Comparison of ENCODE assay signal across 1 cellular context in the genomic region with DNA sequence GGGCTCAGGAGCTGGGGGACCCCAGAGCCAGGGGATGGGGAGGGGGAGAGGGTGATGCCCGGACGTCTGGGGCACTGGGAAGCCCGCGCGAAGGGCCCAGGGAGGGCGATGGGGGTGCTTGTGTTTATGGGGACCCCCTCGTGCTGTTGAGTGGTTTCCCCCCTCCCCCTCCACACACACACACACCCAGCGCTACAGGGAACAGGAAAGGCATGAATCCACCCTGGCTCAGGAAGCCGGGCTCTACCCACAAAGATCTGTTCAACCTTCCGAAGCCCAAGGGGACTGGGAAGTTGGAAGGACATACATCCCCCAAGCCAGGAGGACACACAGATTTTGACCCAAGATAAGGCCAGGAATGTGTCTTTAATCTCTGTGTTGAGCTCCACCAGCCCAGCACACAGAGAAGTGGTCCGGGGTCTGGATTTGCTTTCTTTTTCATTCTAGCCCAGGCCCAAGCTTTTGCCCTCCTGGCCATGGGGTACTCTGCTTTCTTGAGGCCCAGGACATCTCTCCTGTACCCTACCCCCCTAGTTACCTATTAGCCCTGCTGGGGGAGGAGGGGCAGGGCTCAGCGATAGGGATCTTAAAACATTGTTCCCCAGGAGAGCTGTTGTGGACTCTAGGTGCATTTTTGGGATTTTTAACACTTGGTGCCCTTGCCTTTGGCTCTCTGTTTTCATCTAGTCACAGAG.
TF ChIP-seq lines count a peak whose summit lies in the region.

No MANE protein-coding gene starts in this region.

TF ChIP-seq in K562, 482 proteins besides CTCF, POLR2A, EP300 and RAD21 (continued from another document):
- TF ChIP-seq, protein P1, sequence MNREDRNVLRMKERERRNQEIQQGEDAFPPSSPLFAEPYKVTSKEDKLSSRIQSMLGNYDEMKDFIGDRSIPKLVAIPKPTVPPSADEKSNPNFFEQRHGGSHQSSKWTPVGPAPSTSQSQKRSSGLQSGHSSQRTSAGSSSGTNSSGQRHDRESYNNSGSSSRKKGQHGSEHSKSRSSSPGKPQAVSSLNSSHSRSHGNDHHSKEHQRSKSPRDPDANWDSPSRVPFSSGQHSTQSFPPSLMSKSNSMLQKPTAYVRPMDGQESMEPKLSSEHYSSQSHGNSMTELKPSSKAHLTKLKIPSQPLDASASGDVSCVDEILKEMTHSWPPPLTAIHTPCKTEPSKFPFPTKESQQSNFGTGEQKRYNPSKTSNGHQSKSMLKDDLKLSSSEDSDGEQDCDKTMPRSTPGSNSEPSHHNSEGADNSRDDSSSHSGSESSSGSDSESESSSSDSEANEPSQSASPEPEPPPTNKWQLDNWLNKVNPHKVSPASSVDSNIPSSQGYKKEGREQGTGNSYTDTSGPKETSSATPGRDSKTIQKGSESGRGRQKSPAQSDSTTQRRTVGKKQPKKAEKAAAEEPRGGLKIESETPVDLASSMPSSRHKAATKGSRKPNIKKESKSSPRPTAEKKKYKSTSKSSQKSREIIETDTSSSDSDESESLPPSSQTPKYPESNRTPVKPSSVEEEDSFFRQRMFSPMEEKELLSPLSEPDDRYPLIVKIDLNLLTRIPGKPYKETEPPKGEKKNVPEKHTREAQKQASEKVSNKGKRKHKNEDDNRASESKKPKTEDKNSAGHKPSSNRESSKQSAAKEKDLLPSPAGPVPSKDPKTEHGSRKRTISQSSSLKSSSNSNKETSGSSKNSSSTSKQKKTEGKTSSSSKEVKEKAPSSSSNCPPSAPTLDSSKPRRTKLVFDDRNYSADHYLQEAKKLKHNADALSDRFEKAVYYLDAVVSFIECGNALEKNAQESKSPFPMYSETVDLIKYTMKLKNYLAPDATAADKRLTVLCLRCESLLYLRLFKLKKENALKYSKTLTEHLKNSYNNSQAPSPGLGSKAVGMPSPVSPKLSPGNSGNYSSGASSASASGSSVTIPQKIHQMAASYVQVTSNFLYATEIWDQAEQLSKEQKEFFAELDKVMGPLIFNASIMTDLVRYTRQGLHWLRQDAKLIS (CRISPR knock-in tag; IDR thresholded peaks at IDR 0.05): no peak
- TF ChIP-seq CBX3 (IDR thresholded peaks at IDR 0.05; ENCODE audit: borderline replicate concordance in 1 of 2, low read length in 2 of 2): peak in 1 of 2 experiments; percentile 19; a peak in 1 of 3 replicates
- no peak for TF ChIP-seq ZNF311 (CRISPR knock-in tag; IDR thresholded peaks at IDR 0.05)
- TF ChIP-seq ZNF583 (CRISPR knock-in tag; IDR thresholded peaks at IDR 0.05): no peak
- TF ChIP-seq CC2D1A (IDR thresholded peaks at IDR 0.05): no peak
- TF ChIP-seq, protein P2, sequence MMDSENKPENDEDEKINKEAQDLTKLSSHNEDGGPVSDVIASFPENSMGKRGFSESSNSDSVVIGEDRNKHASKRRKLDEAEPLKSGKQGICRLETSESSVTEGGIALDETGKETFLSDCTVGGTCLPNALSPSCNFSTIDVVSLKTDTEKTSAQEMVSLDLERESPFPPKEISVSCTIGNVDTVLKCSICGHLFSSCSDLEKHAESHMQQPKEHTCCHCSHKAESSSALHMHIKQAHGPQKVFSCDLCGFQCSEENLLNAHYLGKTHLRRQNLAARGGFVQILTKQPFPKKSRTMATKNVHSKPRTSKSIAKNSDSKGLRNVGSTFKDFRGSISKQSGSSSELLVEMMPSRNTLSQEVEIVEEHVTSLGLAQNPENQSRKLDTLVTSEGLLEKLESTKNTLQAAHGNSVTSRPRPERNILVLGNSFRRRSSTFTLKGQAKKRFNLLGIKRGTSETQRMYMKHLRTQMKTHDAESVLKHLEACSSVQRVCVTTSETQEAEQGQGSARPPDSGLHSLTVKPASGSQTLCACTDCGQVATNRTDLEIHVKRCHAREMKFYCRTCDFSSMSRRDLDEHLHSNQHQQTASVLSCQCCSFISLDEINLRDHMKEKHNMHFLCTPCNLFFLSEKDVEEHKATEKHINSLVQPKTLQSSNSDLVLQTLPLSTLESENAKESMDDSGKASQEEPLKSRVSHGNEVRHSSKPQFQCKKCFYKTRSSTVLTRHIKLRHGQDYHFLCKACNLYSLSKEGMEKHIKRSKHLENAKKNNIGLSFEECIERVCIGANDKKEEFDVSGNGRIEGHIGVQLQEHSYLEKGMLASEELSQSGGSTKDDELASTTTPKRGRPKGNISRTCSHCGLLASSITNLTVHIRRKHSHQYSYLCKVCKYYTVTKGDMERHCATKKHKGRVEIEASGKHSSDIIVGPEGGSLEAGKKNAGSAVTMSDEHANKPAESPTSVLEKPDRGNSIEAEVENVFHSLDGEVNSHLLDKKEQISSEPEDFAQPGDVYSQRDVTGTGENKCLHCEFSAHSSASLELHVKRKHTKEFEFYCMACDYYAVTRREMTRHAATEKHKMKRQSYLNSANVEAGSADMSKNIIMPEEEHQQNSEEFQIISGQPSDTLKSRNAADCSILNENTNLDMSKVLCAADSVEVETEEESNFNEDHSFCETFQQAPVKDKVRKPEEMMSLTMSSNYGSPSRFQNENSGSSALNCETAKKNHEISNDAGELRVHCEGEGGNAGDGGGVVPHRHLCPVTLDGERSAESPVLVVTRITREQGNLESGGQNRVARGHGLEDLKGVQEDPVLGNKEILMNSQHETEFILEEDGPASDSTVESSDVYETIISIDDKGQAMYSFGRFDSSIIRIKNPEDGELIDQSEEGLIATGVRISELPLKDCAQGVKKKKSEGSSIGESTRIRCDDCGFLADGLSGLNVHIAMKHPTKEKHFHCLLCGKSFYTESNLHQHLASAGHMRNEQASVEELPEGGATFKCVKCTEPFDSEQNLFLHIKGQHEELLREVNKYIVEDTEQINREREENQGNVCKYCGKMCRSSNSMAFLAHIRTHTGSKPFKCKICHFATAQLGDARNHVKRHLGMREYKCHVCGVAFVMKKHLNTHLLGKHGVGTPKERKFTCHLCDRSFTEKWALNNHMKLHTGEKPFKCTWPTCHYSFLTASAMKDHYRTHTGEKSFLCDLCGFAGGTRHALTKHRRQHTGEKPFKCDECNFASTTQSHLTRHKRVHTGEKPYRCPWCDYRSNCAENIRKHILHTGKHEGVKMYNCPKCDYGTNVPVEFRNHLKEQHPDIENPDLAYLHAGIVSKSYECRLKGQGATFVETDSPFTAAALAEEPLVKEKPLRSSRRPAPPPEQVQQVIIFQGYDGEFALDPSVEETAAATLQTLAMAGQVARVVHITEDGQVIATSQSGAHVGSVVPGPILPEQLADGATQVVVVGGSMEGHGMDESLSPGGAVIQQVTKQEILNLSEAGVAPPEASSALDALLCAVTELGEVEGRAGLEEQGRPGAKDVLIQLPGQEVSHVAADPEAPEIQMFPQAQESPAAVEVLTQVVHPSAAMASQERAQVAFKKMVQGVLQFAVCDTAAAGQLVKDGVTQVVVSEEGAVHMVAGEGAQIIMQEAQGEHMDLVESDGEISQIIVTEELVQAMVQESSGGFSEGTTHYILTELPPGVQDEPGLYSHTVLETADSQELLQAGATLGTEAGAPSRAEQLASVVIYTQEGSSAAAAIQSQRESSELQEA (IDR thresholded peaks at IDR 0.05; ENCODE audit: low read depth): no peak
- TF ChIP-seq MTA2 (IDR thresholded peaks at IDR 0.05; ENCODE audit: low read depth): no peak
- TF ChIP-seq, protein P3, sequence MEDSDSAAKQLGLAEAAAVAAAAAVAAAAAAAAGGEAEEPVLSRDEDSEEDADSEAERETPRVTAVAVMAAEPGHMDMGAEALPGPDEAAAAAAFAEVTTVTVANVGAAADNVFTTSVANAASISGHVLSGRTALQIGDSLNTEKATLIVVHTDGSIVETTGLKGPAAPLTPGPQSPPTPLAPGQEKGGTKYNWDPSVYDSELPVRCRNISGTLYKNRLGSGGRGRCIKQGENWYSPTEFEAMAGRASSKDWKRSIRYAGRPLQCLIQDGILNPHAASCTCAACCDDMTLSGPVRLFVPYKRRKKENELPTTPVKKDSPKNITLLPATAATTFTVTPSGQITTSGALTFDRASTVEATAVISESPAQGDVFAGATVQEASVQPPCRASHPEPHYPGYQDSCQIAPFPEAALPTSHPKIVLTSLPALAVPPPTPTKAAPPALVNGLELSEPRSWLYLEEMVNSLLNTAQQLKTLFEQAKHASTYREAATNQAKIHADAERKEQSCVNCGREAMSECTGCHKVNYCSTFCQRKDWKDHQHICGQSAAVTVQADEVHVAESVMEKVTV (CRISPR knock-in tag; IDR thresholded peaks at IDR 0.05): no peak
